In the genomic region with DNA sequence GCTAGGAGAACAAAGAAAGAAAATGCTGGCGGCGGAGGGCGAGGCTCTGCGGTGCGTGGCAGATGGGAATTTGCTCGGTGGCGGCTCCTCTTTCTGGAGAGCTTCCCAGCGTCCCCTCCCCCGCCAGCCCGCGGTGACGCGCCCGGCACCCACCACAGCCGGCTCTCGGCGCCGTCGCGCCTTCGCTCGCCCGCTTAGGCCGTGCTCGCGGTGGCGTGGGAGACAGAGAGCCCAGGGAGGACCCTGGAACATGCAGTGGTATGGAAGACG, we compare ENCODE assay signal across 8 cellular contexts. TPM values are rescaled to one million over a fixed set of nuclear protein-coding genes. Genes with fewer than 3 reads are reported as not detected.
DNase-seq lines count a peak whose midpoint lies in the region; ATAC-seq and TF ChIP-seq lines count a peak whose summit lies in the region.

No MANE protein-coding gene starts in this region.

- peaks cover 4% of the 10 kb centered on the region for H3K79me2 ChIP-seq in parathyroid adenoma

- H3K27ac ChIP-seq in parathyroid adenoma, result peak overlapping the region; percentile 87

- peak overlapping the region; percentile 82 for H3K4me3 ChIP-seq in parathyroid adenoma (ENCODE audit: low read depth, low read length)

- no peak for TF ChIP-seq CTCF in parathyroid adenoma (IDR thresholded peaks at IDR 0.05)

- ATAC-seq in left ventricle myocardium superior, result peak; percentile 73

- peak overlapping the region; percentile 43 for H3K9ac ChIP-seq in parathyroid adenoma

- H3K36me3 ChIP-seq in parathyroid adenoma (ENCODE audit: control insufficient read depth, insufficient read depth, low read length), result no peaks in the 10 kb centered on the region

- CTCF ChIA-PET in HEK293T (lab: Yijun Ruan, JAX), result no interaction called here

- H2AFZ ChIP-seq in parathyroid adenoma, result peak overlapping the region; percentile 99

- no peaks in the 10 kb centered on the region for H3K9me3 ChIP-seq in parathyroid adenoma (ENCODE audit: control insufficient read depth, low read length)

- H3K4me1 ChIP-seq in parathyroid adenoma, result peaks cover 7% of the 10 kb centered on the region

- H3K27me3 ChIP-seq in parathyroid adenoma (ENCODE audit: control insufficient read depth, insufficient read depth, low read length), result no peaks in the 10 kb centered on the region

- POLR2A ChIA-PET in HEK293T (lab: Yijun Ruan, JAX), result interaction anchor here (0.8 to 1.8 kb wide), 8 partner anchors 9 to 380 kb away, joined by 3 to 11 read pairs (median 4); no protein-coding TSS in a partner anchor

- intact Hi-C loops in left ventricle myocardium superior (cut with micrococcal nuclease), result no loop called here

- H3K4me2 ChIP-seq in parathyroid adenoma (ENCODE audit: low read length), result peak overlapping the region; percentile 80

- DNase-seq in GM04504 (ENCODE audit: low read depth) (peak; percentile 46), HEK293T (ENCODE audit: extremely low spot score) (peak; percentile 54), NCI-H446 (lab: John Stamatoyannopoulos, UW) (peak; percentile 38 to 57), amygdala (lab: John Stamatoyannopoulos, UW) (peak in 39 of 56 donors; percentile 21 to 77 (median 55)), left ventricle myocardium superior (peak; percentile 67), NCI-H2081 treated with DMSO at 0.1 percent for 48 hours (lab: John Stamatoyannopoulos, UW) (no peak), NCI-H524 treated with DMSO at 0.1 percent for 48 hours (lab: John Stamatoyannopoulos, UW) (no peak)

TF ChIP-seq in HEK293T, 16 proteins besides CTCF, POLR2A, EP300 and RAD21:
- TF ChIP-seq BHLHE40 (IDR thresholded peaks at IDR 0.05; ENCODE audit: borderline replicate concordance) (no peak), L3MBTL2 (conservative IDR thresholded peaks at IDR 0.05) (no peak), SUZ12 (IDR thresholded peaks at IDR 0.05) (no peak)
- TF ChIP-seq, protein P1, sequence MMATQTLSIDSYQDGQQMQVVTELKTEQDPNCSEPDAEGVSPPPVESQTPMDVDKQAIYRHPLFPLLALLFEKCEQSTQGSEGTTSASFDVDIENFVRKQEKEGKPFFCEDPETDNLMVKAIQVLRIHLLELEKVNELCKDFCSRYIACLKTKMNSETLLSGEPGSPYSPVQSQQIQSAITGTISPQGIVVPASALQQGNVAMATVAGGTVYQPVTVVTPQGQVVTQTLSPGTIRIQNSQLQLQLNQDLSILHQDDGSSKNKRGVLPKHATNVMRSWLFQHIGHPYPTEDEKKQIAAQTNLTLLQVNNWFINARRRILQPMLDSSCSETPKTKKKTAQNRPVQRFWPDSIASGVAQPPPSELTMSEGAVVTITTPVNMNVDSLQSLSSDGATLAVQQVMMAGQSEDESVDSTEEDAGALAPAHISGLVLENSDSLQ (IDR thresholded peaks at IDR 0.05), result no peak

RNA-seq across cellular contexts. Expression of gene CSGALNACT2, which starts 0.6 kb away (rescaled TPM):
- 7.7 TPM for total RNA-seq in left ventricle myocardium superior

Comparison
In these comparisons a context has a peak if more than half of its experiments do, and no peak if none do; other contexts are left out.
1. DNase-seq: peak in GM04504 (single experiment), HEK293T (single experiment), NCI-H446 (2 of 2), amygdala (39 of 56) and left ventricle myocardium superior (single experiment); none in NCI-H2081 treated with DMSO at 0.1 percent for 48 hours (single experiment) and NCI-H524 treated with DMSO at 0.1 percent for 48 hours (single experiment).